In genomic region chr10:79444243-79445119, GRCh38 we compare ENCODE assay signal across 8 cellular contexts. TPM values are rescaled to one million over a fixed set of nuclear protein-coding genes. Genes with fewer than 3 reads are reported as not detected.
DNase-seq lines count a peak whose midpoint lies in the region; ATAC-seq and TF ChIP-seq lines count a peak whose summit lies in the region.

No MANE protein-coding gene starts in this region.

- H3K4me3 Mint-ChIP-seq in chondrocyte (ENCODE audit: unreplicated experiment), result peak overlapping the region; percentile 90

- no peaks in the 10 kb centered on the region for H3K27me3 Mint-ChIP-seq in chondrocyte (ENCODE audit: low read depth)

- peaks cover 1% of the 10 kb centered on the region for H3K36me3 Mint-ChIP-seq in chondrocyte (ENCODE audit: low read depth)

- no peaks in the 10 kb centered on the region for H3K9me3 Mint-ChIP-seq in chondrocyte (ENCODE audit: low read depth)

- DNase-seq in EL (peak; percentile 75), LNCaP clone FGC (ENCODE audit: low read depth) (peak; percentile 82), chondrocyte (ENCODE audit: low spot score) (no peak), left lobe of liver (ENCODE audit: low spot score) (peak; percentile 88)
- peak; percentile 52 for DNase-seq in stimulated activated CD4-positive, alpha-beta T cell treated with anti-CD3 and anti-CD28 coated beads, Interleukin-4, amount 100 ng/mL, for 1 hour

- TF ChIP-seq CTCF in LNCaP clone FGC (IDR thresholded peaks at IDR 0.05; ENCODE audit: control insufficient read depth, extremely low read depth, insufficient read depth) (no peak), WI38 (IDR thresholded peaks at IDR 0.05; ENCODE audit: low read depth, low read length) (no peak), chondrocyte (IDR thresholded peaks at IDR 0.05) (peak; percentile 8)

- peak overlapping the region; percentile 84 for H3K27ac Mint-ChIP-seq in chondrocyte (ENCODE audit: unreplicated experiment)

- peak; percentile 17 for ATAC-seq in GM21825 (IDR thresholded peaks at IDR 0.05; ENCODE audit: unreplicated experiment)
- ATAC-seq in left lobe of liver, result peak; percentile 61
- no peak for ATAC-seq in GM18870 (IDR thresholded peaks at IDR 0.05; ENCODE audit: unreplicated experiment)

- H3K4me3 ChIP-seq in LNCaP clone FGC (ENCODE audit: low read depth, low read length), result peak overlapping the region; percentile 70
- H3K4me3 ChIP-seq in WI38 (ENCODE audit: low read depth, low read length), result peak overlapping the region; percentile 87

- H3K4me1 Mint-ChIP-seq in chondrocyte (ENCODE audit: low read depth), result peaks cover 59% of the 10 kb centered on the region

RNA-seq across cellular contexts. Expression of gene ZCCHC24, which starts 0.9 kb away (rescaled TPM):
- 37.4 to 45.1 TPM (median 43.8 TPM) in 3 replicates for total RNA-seq in chondrocyte
- total RNA-seq in left lobe of liver, result 30.5 TPM
